ENCODE assay signal across 14 cellular contexts in the genomic region with DNA sequence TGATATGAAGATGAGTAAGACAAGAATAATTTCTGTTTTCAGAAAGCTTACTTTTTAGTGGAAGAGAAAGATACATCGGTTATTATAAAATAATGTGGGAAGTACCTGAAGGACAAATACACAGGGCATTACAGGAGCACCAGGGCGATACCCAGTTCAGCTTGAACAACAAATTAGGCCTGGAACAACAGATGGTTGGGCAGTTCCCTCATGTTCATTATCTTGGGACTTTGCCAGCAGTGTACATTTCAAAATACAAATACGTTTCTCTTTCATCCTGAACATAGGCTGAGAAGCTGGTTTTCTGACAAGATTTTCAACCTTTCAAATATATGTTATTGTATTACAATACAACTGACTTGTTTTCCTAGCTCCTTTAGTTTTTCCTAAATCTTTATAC.
A peak's percentile ranks its signal among the peaks of the same experiment; 100 is the strongest.
DNase-seq lines count a peak whose midpoint lies in the region; ATAC-seq and TF ChIP-seq lines count a peak whose summit lies in the region.
"Had no signal": no experiment of that assay in that cellular context is flagged by ENCODE, and none has a peak within 500 bp of the region (broad histone marks: within the 10 kb centered on the region; RNA-seq: fewer than 3 reads in every experiment).

No MANE protein-coding gene starts in this region.

- WGBS in testis, 2 donors, result 38 to 46% methylated on average over 3 of the region's 3 CpGs

- intact Hi-C loops in testis (cut with DNase I; ENCODE audit: low total_unique reads) (no loop called here), Right ventricle myocardium inferior (cut with DNase I) (no loop called here)

- TF ChIP-seq CTCF in VCaP (conservative IDR thresholded peaks at IDR 0.05), result no peak
- TF ChIP-seq CTCF in testis (IDR thresholded peaks at IDR 0.05), result no peak

- peaks cover 31% of the 10 kb centered on the region for H3K4me1 ChIP-seq in testis
- H3K4me1 ChIP-seq: BLaER1, esophagus squamous epithelium had no signal

- DNase-seq in NCI-H1092 treated with DMSO at 0.1 percent for 48 hours (lab: John Stamatoyannopoulos, UW), result peak; percentile 86
- DNase-seq in NCI-H345 treated with DMSO at 0.1 percent for 48 hours (lab: John Stamatoyannopoulos, UW; ENCODE audit: unreplicated experiment), result peak; percentile 73
- no peak for DNase-seq in testis
- no peak for DNase-seq in Right ventricle myocardium inferior (ENCODE audit: missing footprints)
- no peak for DNase-seq in activated T-cell treated with anti-CD3 and anti-CD28 coated beads for 4 hours
- no peak for DNase-seq in T1000 (lab: John Stamatoyannopoulos, UW)
- DNase-seq: activated naive CD4-positive, alpha-beta T cell treated with Interleukin-2 at 50 U/mL for 16 hours; esophagus squamous epithelium; MG63; stimulated activated CD4-positive, alpha-beta T cell treated with anti-CD3 and anti-CD28 coated beads, Interleukin-4, amount 100 ng/mL, for 1 hour; stimulated activated CD8-positive, alpha-beta memory T cell treated with anti-CD3 and anti-CD28 coated beads, Interleukin-4, amount 100 ng/mL, for 48 hours had no signal

- no peak overlapping the region for H3K4me3 ChIP-seq in testis
- H3K4me3 ChIP-seq: BLaER1, esophagus squamous epithelium, MG63, thoracic aorta had no signal

- TF ChIP-seq POLR2A in testis (IDR thresholded peaks at IDR 0.05), result no peak

- ATAC-seq in Right ventricle myocardium inferior, result no peak

- peak overlapping the region; percentile 58 for H3K27ac ChIP-seq in VCaP
- peak overlapping the region; percentile 32 to 53 for H3K27ac ChIP-seq in testis
- H3K27ac ChIP-seq: BLaER1, esophagus squamous epithelium, thoracic aorta had no signal

- no peaks in the 10 kb centered on the region for H3K9me3 ChIP-seq in testis
- H3K9me3 ChIP-seq: esophagus squamous epithelium, MG63, thoracic aorta had no signal

- no peaks in the 10 kb centered on the region for H3K36me3 ChIP-seq in testis (ENCODE audit: low read depth, missing control alignments)
- H3K36me3 ChIP-seq: BLaER1, esophagus squamous epithelium, MG63, thoracic aorta had no signal

- no peaks in the 10 kb centered on the region for H3K27me3 ChIP-seq in testis
- H3K27me3 ChIP-seq: BLaER1, esophagus squamous epithelium, MG63 had no signal

Comparison
In these comparisons a context has a peak if more than half of its experiments do, and no peak if none do; other contexts are left out.
1. DNase-seq: peak in NCI-H1092 treated with DMSO at 0.1 percent for 48 hours (single experiment) and NCI-H345 treated with DMSO at 0.1 percent for 48 hours (single experiment); none in testis (single experiment), Right ventricle myocardium inferior (single experiment), activated T-cell treated with anti-CD3 and anti-CD28 coated beads for 4 hours (single experiment) and T1000 (single experiment).